Comparison of ENCODE assay signal across 8 cellular contexts in genomic region chr19:46785054-46785979, GRCh38. TPM values are rescaled to one million over a fixed set of nuclear protein-coding genes. Genes with fewer than 3 reads are reported as not detected.
DNase-seq lines count a peak whose midpoint lies in the region; ATAC-seq and TF ChIP-seq lines count a peak whose summit lies in the region.

No MANE protein-coding gene starts in this region.

- H3K9me3 ChIP-seq in WERI-Rb-1 (ENCODE audit: severe bottlenecking) = peaks cover 3% of the 10 kb centered on the region

- peak overlapping the region; percentile 93 for H3K27ac ChIP-seq in WERI-Rb-1

- H3K4me3 Mint-ChIP-seq in glutamatergic neuron (ENCODE audit: unreplicated experiment) = peak overlapping the region; percentile 91
- peak overlapping the region; percentile 98 to 99 for H3K4me3 Mint-ChIP-seq in stimulated activated naive B cell treated with anti-CD40 and anti-IgM and Interleukin-4, amounts not matched to agents 10 μg/mL and 1 μg/mL and 100 μg/mL, for 72 hours

- H3K4me3 ChIP-seq in WERI-Rb-1 (ENCODE audit: low read depth, low read length) = peak overlapping the region; percentile 67; the same call in 1 of the 2 replicates

- H3K36me3 Mint-ChIP-seq in glutamatergic neuron (ENCODE audit: unreplicated experiment) = no peaks in the 10 kb centered on the region
- H3K36me3 Mint-ChIP-seq in stimulated activated naive B cell treated with anti-CD40 and anti-IgM and Interleukin-4, amounts not matched to agents 10 μg/mL and 1 μg/mL and 100 μg/mL, for 72 hours = peaks cover 39 to 56% of the 10 kb centered on the region in 2 donors

- ATAC-seq in stimulated activated naive B cell treated with anti-CD40 and anti-IgM and Interleukin-4, amounts not matched to agents 10 μg/mL and 1 μg/mL and 100 μg/mL, for 72 hours (replicated peaks) = no peak
- ATAC-seq in GM19328 (IDR thresholded peaks at IDR 0.05; ENCODE audit: unreplicated experiment) (no peak), GM18520 (IDR thresholded peaks at IDR 0.05; ENCODE audit: unreplicated experiment) (no peak)

- H3K27me3 ChIP-seq in WERI-Rb-1 (ENCODE audit: insufficient read depth, low read depth, severe bottlenecking) = no peaks in the 10 kb centered on the region

- peak overlapping the region; percentile 39 for H3K27ac Mint-ChIP-seq in glutamatergic neuron (ENCODE audit: unreplicated experiment)
- peak overlapping the region; percentile 97 for H3K27ac Mint-ChIP-seq in stimulated activated naive B cell treated with anti-CD40 and anti-IgM and Interleukin-4, amounts not matched to agents 10 μg/mL and 1 μg/mL and 100 μg/mL, for 72 hours

- peaks cover 4% of the 10 kb centered on the region for H3K4me1 Mint-ChIP-seq in glutamatergic neuron (ENCODE audit: low read depth, unreplicated experiment)
- peaks cover 38 to 67% of the 10 kb centered on the region in 2 donors for H3K4me1 Mint-ChIP-seq in stimulated activated naive B cell treated with anti-CD40 and anti-IgM and Interleukin-4, amounts not matched to agents 10 μg/mL and 1 μg/mL and 100 μg/mL, for 72 hours

- peak; percentile 55 for DNase-seq in DMS 273 (lab: John Stamatoyannopoulos, UW; ENCODE audit: unreplicated experiment)
- DNase-seq in DMS 273 treated with DMSO at 0.1 percent for 48 hours (lab: John Stamatoyannopoulos, UW) = no peak
- DNase-seq in WERI-Rb-1 = no peak
- no peak for DNase-seq in glutamatergic neuron
- no peak for DNase-seq in stimulated activated naive B cell treated with anti-CD40 and anti-IgM and Interleukin-4, amounts not matched to agents 10 μg/mL and 1 μg/mL and 100 μg/mL, for 72 hours
- no peak for DNase-seq in activated CD4-positive, alpha-beta T cell treated with anti-CD3 and anti-CD28 coated beads, Interleukin-2, amount 50 U/mL, for 4 hours

- H3K9me3 Mint-ChIP-seq in glutamatergic neuron (ENCODE audit: unreplicated experiment) = peaks cover 5% of the 10 kb centered on the region
- no peaks in the 10 kb centered on the region for H3K9me3 Mint-ChIP-seq in stimulated activated naive B cell treated with anti-CD40 and anti-IgM and Interleukin-4, amounts not matched to agents 10 μg/mL and 1 μg/mL and 100 μg/mL, for 72 hours

- TF ChIP-seq CTCF in WERI-Rb-1 (IDR thresholded peaks at IDR 0.05; ENCODE audit: low read depth, low read length) (no peak), glutamatergic neuron (IDR thresholded peaks at IDR 0.05; ENCODE audit: partially characterized antibody, unreplicated experiment) (no peak)

- H3K27me3 Mint-ChIP-seq in glutamatergic neuron (ENCODE audit: unreplicated experiment) = peaks cover 3% of the 10 kb centered on the region
- H3K27me3 Mint-ChIP-seq in stimulated activated naive B cell treated with anti-CD40 and anti-IgM and Interleukin-4, amounts not matched to agents 10 μg/mL and 1 μg/mL and 100 μg/mL, for 72 hours = no peaks in the 10 kb centered on the region

- peaks cover 58% of the 10 kb centered on the region for H3K36me3 ChIP-seq in WERI-Rb-1

RNA-seq across cellular contexts. Expression of gene SLC1A5, which starts 3.1 kb away (rescaled TPM):
- total RNA-seq in glutamatergic neuron (ENCODE audit: unreplicated experiment) = 35.4 TPM

RNA-seq across cellular contexts. Expression of gene STRN4, which starts 39.1 kb away (rescaled TPM):
- 117 TPM for total RNA-seq in glutamatergic neuron (ENCODE audit: unreplicated experiment)

RNA-seq across cellular contexts. Expression of gene FKRP, which starts 39.5 kb away (rescaled TPM):
- total RNA-seq in glutamatergic neuron (ENCODE audit: unreplicated experiment) = 46.6 TPM
